In genomic region chr12:38350342-38351181, GRCh38 we compare ENCODE assay signal across 1 cellular context.
TF ChIP-seq lines count a peak whose summit lies in the region.

No MANE protein-coding gene starts in this region.

TF ChIP-seq in GM12878, 131 proteins besides CTCF, POLR2A, EP300 and RAD21 (continued from another document):
- TF ChIP-seq JUNB (IDR thresholded peaks at IDR 0.05) (peak; percentile 98), ETV6 (conservative IDR thresholded peaks at IDR 0.05 in 1 of 2, IDR thresholded peaks at IDR 0.05 in 1 of 2; ENCODE audit: borderline replicate concordance in 1 of 2, low read depth in 1 of 2) (peak in 1 of 2 experiments; percentile 65; a peak in 2 of 4 replicates), PAX5 (IDR thresholded peaks at IDR 0.05; ENCODE audit: borderline replicate concordance, low read depth, low read length) (peak; percentile 78), IRF5 (IDR thresholded peaks at IDR 0.05; ENCODE audit: borderline replicate concordance) (no peak), RUNX3 (IDR thresholded peaks at IDR 0.05; ENCODE audit: low read length) (peak; percentile 76), SPI1 (IDR thresholded peaks at IDR 0.05; ENCODE audit: borderline replicate concordance, insufficient read depth, low read depth, low read length) (peak; percentile 96), PML (IDR thresholded peaks at IDR 0.05; ENCODE audit: low read length) (peak; percentile 81; the same call in 1 of the 2 replicates), MYB (IDR thresholded peaks at IDR 0.05; ENCODE audit: borderline replicate concordance, low read depth, low read length) (no peak; the same call in 1 of the 2 replicates), CREB1 (IDR thresholded peaks at IDR 0.05; ENCODE audit: low read depth) (peak; percentile 72), BHLHE40 (IDR thresholded peaks at IDR 0.05; ENCODE audit: borderline replicate concordance in 1 of 2, low read depth in 2 of 2, low read length in 1 of 2) (0 out of 4 replicates have a peak, but pooled peaks of 1 of the 2 experiments have one; percentile 9), MTA3 (IDR thresholded peaks at IDR 0.05; ENCODE audit: borderline replicate concordance, low read length) (peak; percentile 77; the same call in 1 of the 2 replicates), MXI1 (IDR thresholded peaks at IDR 0.05; ENCODE audit: low read depth, low read length) (no peak), NFYA (IDR thresholded peaks at IDR 0.05; ENCODE audit: borderline replicate concordance, low read depth, low read length) (no peak), MEF2A (IDR thresholded peaks at IDR 0.05; ENCODE audit: insufficient read depth, low read depth, low read length) (peak; percentile 80), RCOR1 (conservative IDR thresholded peaks at IDR 0.05; ENCODE audit: low read depth, low read length) (no peak), ZBED1 (IDR thresholded peaks at IDR 0.05; ENCODE audit: borderline replicate concordance) (peak; percentile 39; the same call in 1 of the 2 replicates), PAX8 (IDR thresholded peaks at IDR 0.05) (no peak), SKIL (IDR thresholded peaks at IDR 0.05; ENCODE audit: low read depth, poor library complexity, severe bottlenecking) (peak; percentile 63), MTA2 (IDR thresholded peaks at IDR 0.05; ENCODE audit: low read depth) (peak; percentile 93), ATF2 (IDR thresholded peaks at IDR 0.05; ENCODE audit: low read length) (peak; percentile 99), POU2F2 (IDR thresholded peaks at IDR 0.05; ENCODE audit: borderline replicate concordance, low read depth, low read length) (0 out of 3 replicates have a peak, but pooled peaks have one; percentile 25), RELA (IDR thresholded peaks at IDR 0.05; ENCODE audit: borderline replicate concordance, partially characterized antibody) (peak; percentile 46), ZNF24 (IDR thresholded peaks at IDR 0.05) (0 out of 2 replicates have a peak, but pooled peaks have one; percentile 33), SREBF2 (IDR thresholded peaks at IDR 0.05; ENCODE audit: low read length) (no peak), JUND (IDR thresholded peaks at IDR 0.05; ENCODE audit: low read depth, low read length) (peak; percentile 83; the same call in 1 of the 2 replicates), NFIC (IDR thresholded peaks at IDR 0.05; ENCODE audit: low read depth, low read length) (peak; percentile 97), LARP7 (IDR thresholded peaks at IDR 0.05) (no peak), IKZF2 (IDR thresholded peaks at IDR 0.05) (peak; percentile 90 to 92), NBN (IDR thresholded peaks at IDR 0.05) (peak; percentile 89), POLR2AphosphoS5 (IDR thresholded peaks at IDR 0.05; ENCODE audit: low read length) (no peak), SP1 (IDR thresholded peaks at IDR 0.05; ENCODE audit: low read depth, low read length) (peak; percentile 57), PKNOX1 (IDR thresholded peaks at IDR 0.05) (0 out of 2 replicates have a peak, but pooled peaks have one; percentile 35), EED (IDR thresholded peaks at IDR 0.05; ENCODE audit: low read depth) (peak; percentile 92), IKZF1 (conservative IDR thresholded peaks at IDR 0.05) (peak; percentile 81)
- TF ChIP-seq, protein P1, sequence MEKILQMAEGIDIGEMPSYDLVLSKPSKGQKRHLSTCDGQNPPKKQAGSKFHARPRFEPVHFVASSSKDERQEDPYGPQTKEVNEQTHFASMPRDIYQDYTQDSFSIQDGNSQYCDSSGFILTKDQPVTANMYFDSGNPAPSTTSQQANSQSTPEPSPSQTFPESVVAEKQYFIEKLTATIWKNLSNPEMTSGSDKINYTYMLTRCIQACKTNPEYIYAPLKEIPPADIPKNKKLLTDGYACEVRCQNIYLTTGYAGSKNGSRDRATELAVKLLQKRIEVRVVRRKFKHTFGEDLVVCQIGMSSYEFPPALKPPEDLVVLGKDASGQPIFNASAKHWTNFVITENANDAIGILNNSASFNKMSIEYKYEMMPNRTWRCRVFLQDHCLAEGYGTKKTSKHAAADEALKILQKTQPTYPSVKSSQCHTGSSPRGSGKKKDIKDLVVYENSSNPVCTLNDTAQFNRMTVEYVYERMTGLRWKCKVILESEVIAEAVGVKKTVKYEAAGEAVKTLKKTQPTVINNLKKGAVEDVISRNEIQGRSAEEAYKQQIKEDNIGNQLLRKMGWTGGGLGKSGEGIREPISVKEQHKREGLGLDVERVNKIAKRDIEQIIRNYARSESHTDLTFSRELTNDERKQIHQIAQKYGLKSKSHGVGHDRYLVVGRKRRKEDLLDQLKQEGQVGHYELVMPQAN (conservative IDR thresholded peaks at IDR 0.05), result no peak
- TF ChIP-seq, protein P2, sequence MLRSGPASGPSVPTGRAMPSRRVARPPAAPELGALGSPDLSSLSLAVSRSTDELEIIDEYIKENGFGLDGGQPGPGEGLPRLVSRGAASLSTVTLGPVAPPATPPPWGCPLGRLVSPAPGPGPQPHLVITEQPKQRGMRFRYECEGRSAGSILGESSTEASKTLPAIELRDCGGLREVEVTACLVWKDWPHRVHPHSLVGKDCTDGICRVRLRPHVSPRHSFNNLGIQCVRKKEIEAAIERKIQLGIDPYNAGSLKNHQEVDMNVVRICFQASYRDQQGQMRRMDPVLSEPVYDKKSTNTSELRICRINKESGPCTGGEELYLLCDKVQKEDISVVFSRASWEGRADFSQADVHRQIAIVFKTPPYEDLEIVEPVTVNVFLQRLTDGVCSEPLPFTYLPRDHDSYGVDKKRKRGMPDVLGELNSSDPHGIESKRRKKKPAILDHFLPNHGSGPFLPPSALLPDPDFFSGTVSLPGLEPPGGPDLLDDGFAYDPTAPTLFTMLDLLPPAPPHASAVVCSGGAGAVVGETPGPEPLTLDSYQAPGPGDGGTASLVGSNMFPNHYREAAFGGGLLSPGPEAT (IDR thresholded peaks at IDR 0.05; ENCODE audit: low read depth), result peak; percentile 97
- TF ChIP-seq, protein P3, sequence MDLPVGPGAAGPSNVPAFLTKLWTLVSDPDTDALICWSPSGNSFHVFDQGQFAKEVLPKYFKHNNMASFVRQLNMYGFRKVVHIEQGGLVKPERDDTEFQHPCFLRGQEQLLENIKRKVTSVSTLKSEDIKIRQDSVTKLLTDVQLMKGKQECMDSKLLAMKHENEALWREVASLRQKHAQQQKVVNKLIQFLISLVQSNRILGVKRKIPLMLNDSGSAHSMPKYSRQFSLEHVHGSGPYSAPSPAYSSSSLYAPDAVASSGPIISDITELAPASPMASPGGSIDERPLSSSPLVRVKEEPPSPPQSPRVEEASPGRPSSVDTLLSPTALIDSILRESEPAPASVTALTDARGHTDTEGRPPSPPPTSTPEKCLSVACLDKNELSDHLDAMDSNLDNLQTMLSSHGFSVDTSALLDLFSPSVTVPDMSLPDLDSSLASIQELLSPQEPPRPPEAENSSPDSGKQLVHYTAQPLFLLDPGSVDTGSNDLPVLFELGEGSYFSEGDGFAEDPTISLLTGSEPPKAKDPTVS (IDR thresholded peaks at IDR 0.05; ENCODE audit: low read depth, low read length), result no peak; the same call in 1 of the 2 replicates
